In genomic region chr3:37824090-37824953, GRCh38 we compare ENCODE assay signal across 21 cellular contexts.
"Had no signal": no experiment of that assay in that cellular context is flagged by ENCODE, and none has a peak within 500 bp of the region (broad histone marks: within the 10 kb centered on the region; RNA-seq: fewer than 3 reads in every experiment).

No MANE protein-coding gene starts in this region.

- H3K4me1 ChIP-seq: breast epithelium, colonic mucosa had no signal

- H3K36me3 ChIP-seq: breast epithelium, colonic mucosa, sigmoid colon, vagina had no signal

- H3K4me1 Mint-ChIP-seq: activated T-helper 17 cell treated with anti-CD3 and anti-CD28 coated beads, Interleukin-2, amount 50 U/mL, for 72 hours; stimulated activated naive B cell treated with anti-CD40 and anti-IgM and Interleukin-4, amounts not matched to agents 10 μg/mL and 1 μg/mL and 100 μg/mL, for 72 hours had no signal

- H3K27ac ChIP-seq: breast epithelium, colonic mucosa, gastroesophageal sphincter, vagina had no signal

- FAIRE-seq: astrocyte, TTC549 had no signal

- H3K9me3 Mint-ChIP-seq: activated naive CD4-positive, alpha-beta T cell treated with anti-CD3 and anti-CD28 coated beads, Interleukin-2, amount 50 U/mL, for 72 hours; activated T-cell treated with anti-CD3 and anti-CD28 coated beads, Interleukin-2, amount 50 U/mL, for 24 hours; activated T-helper 17 cell treated with anti-CD3 and anti-CD28 coated beads, Interleukin-2, amount 50 U/mL, for 72 hours; natural killer cell treated with Interleukin-12 subunit alpha and Interleukin-12 subunit beta and Interleukin-15 and Interleukin-18, amount 100 ng/mL, for 72 hours; stimulated activated naive B cell treated with anti-CD40 and anti-IgM and Interleukin-4, amounts not matched to agents 10 μg/mL and 1 μg/mL and 100 μg/mL, for 72 hours; type B pancreatic cell had no signal

- H3K9me3 ChIP-seq: breast epithelium, colonic mucosa, gastroesophageal sphincter, sigmoid colon, vagina had no signal

- H3K27me3 Mint-ChIP-seq: progenitor cell of endocrine pancreas; stimulated activated naive B cell treated with anti-CD40 and anti-IgM and Interleukin-4, amounts not matched to agents 10 μg/mL and 1 μg/mL and 100 μg/mL, for 72 hours; type B pancreatic cell had no signal

- H3K4me2 ChIP-seq: smooth muscle cell had no signal

- H3K4me3 Mint-ChIP-seq: activated T-cell treated with anti-CD3 and anti-CD28 coated beads, Interleukin-2, amount 50 U/mL, for 24 hours; activated T-helper 17 cell treated with anti-CD3 and anti-CD28 coated beads, Interleukin-2, amount 50 U/mL, for 72 hours; natural killer cell treated with Interleukin-12 subunit alpha and Interleukin-12 subunit beta and Interleukin-15 and Interleukin-18, amount 100 ng/mL, for 72 hours; stimulated activated naive B cell treated with anti-CD40 and anti-IgM and Interleukin-4, amounts not matched to agents 10 μg/mL and 1 μg/mL and 100 μg/mL, for 72 hours; type B pancreatic cell had no signal

- ATAC-seq: activated naive CD4-positive, alpha-beta T cell treated with anti-CD3 and anti-CD28 coated beads, Interleukin-2, amount 50 U/mL, for 72 hours; activated T-helper 17 cell treated with anti-CD3 and anti-CD28 coated beads, Interleukin-2, amount 50 U/mL, for 72 hours; gastroesophageal sphincter; left cardiac atrium; natural killer cell treated with Interleukin-12 subunit alpha and Interleukin-12 subunit beta and Interleukin-15 and Interleukin-18, amount 100 ng/mL, for 72 hours; stimulated activated naive B cell treated with anti-CD40 and anti-IgM and Interleukin-4, amounts not matched to agents 10 μg/mL and 1 μg/mL and 100 μg/mL, for 72 hours had no signal

- H3K27me3 ChIP-seq: breast epithelium, colonic mucosa, gastroesophageal sphincter, sigmoid colon, vagina had no signal

- H3K4me3 ChIP-seq: breast epithelium, colonic mucosa, gastroesophageal sphincter, sigmoid colon, smooth muscle cell, vagina had no signal

- DNase-seq: activated T-cell treated with anti-CD3 and anti-CD28 coated beads, Interleukin-2, amount 50 U/mL, for 24 hours; colonic mucosa; head of caudate nucleus; hypothalamus; islet precursor cell; left cardiac atrium; retina; sigmoid colon; stimulated activated CD4-positive, alpha-beta T cell treated with anti-CD3 and anti-CD28 coated beads, Interleukin-15, amount 100 ng/mL, for 24 hours; stimulated activated naive B cell treated with anti-CD40 and anti-IgM and Interleukin-4, amounts not matched to agents 10 μg/mL and 1 μg/mL and 100 μg/mL, for 72 hours had no signal

- H3K27ac Mint-ChIP-seq: activated naive CD4-positive, alpha-beta T cell treated with anti-CD3 and anti-CD28 coated beads, Interleukin-2, amount 50 U/mL, for 72 hours; activated T-cell treated with anti-CD3 and anti-CD28 coated beads, Interleukin-2, amount 50 U/mL, for 24 hours; activated T-helper 17 cell treated with anti-CD3 and anti-CD28 coated beads, Interleukin-2, amount 50 U/mL, for 72 hours; natural killer cell treated with Interleukin-12 subunit alpha and Interleukin-12 subunit beta and Interleukin-15 and Interleukin-18, amount 100 ng/mL, for 72 hours; progenitor cell of endocrine pancreas; stimulated activated naive B cell treated with anti-CD40 and anti-IgM and Interleukin-4, amounts not matched to agents 10 μg/mL and 1 μg/mL and 100 μg/mL, for 72 hours; type B pancreatic cell had no signal

- H3K36me3 Mint-ChIP-seq: activated naive CD4-positive, alpha-beta T cell treated with anti-CD3 and anti-CD28 coated beads, Interleukin-2, amount 50 U/mL, for 72 hours; natural killer cell treated with Interleukin-12 subunit alpha and Interleukin-12 subunit beta and Interleukin-15 and Interleukin-18, amount 100 ng/mL, for 72 hours; stimulated activated naive B cell treated with anti-CD40 and anti-IgM and Interleukin-4, amounts not matched to agents 10 μg/mL and 1 μg/mL and 100 μg/mL, for 72 hours had no signal
